In genomic region chr19:38734426-38735256, GRCh38 we compare ENCODE assay signal across 9 cellular contexts. TPM values are rescaled to one million over a fixed set of nuclear protein-coding genes. Genes with fewer than 3 reads are reported as not detected.
DNase-seq lines count a peak whose midpoint lies in the region; ATAC-seq and TF ChIP-seq lines count a peak whose summit lies in the region.
"Had no signal": no experiment of that assay in that cellular context is flagged by ENCODE, and none has a peak within 500 bp of the region (broad histone marks: within the 10 kb centered on the region; RNA-seq: fewer than 3 reads in every experiment).

No MANE protein-coding gene starts in this region.

- peaks cover 35% of the 10 kb centered on the region for H3K4me1 Mint-ChIP-seq in activated T-helper 2 cell treated with anti-CD3 and anti-CD28 coated beads, Interferon-gamma antibody, Interleukin-2, Interleukin-4, amounts not matched to agents 10 μg/mL and 5 μg/mL and 100 μg/mL, durations not matched to agents 14 hours and 24 hours and 36 hours (ENCODE audit: low read depth)
- H3K4me1 Mint-ChIP-seq in stimulated activated effector memory CD8-positive, alpha-beta T cell treated with anti-CD3 and anti-CD28 coated beads, Interleukin-12 subunit alpha, Interleukin-12 subunit beta, amount 100 ng/mL, for 72 hours: peaks cover 72% of the 10 kb centered on the region

- intact Hi-C loops in activated T-helper 2 cell treated with anti-CD3 and anti-CD28 coated beads, Interferon-gamma antibody, Interleukin-2, Interleukin-4, amounts not matched to agents 10 μg/mL and 5 μg/mL and 100 μg/mL, durations not matched to agents 14 hours and 24 hours and 36 hours (cut with micrococcal nuclease): loop anchor here (5.0 kb wide), 2 partner anchors 98 to 198 kb away; partner anchors contain the start of genes ECH1, MRPS12 and SARS2

- peaks cover 29% of the 10 kb centered on the region for H3K36me3 Mint-ChIP-seq in activated T-helper 2 cell treated with anti-CD3 and anti-CD28 coated beads, Interferon-gamma antibody, Interleukin-2, Interleukin-4, amounts not matched to agents 10 μg/mL and 5 μg/mL and 100 μg/mL, durations not matched to agents 14 hours and 24 hours and 36 hours (ENCODE audit: low read depth)
- H3K36me3 Mint-ChIP-seq in stimulated activated effector memory CD8-positive, alpha-beta T cell treated with anti-CD3 and anti-CD28 coated beads, Interleukin-12 subunit alpha, Interleukin-12 subunit beta, amount 100 ng/mL, for 72 hours: peaks cover 72% of the 10 kb centered on the region

- H3K4me1 ChIP-seq in MM.1S (ENCODE audit: low read length): peaks cover 18% of the 10 kb centered on the region

- CTCF ChIA-PET in HEK293T (lab: Yijun Ruan, JAX): no interaction called here

- H3K27ac ChIP-seq in MM.1S (ENCODE audit: low read length): peak overlapping the region; percentile 77

- H3K79me2 ChIP-seq in MM.1S (ENCODE audit: low read length): no peaks in the 10 kb centered on the region

- H3K27ac Mint-ChIP-seq in activated T-helper 2 cell treated with anti-CD3 and anti-CD28 coated beads, Interferon-gamma antibody, Interleukin-2, Interleukin-4, amounts not matched to agents 10 μg/mL and 5 μg/mL and 100 μg/mL, durations not matched to agents 14 hours and 24 hours and 36 hours: peak overlapping the region; percentile 85
- peak overlapping the region; percentile 95 for H3K27ac Mint-ChIP-seq in stimulated activated effector memory CD8-positive, alpha-beta T cell treated with anti-CD3 and anti-CD28 coated beads, Interleukin-12 subunit alpha, Interleukin-12 subunit beta, amount 100 ng/mL, for 72 hours

- peak overlapping the region; percentile 71 for H2AFZ ChIP-seq in MM.1S (ENCODE audit: low read length)

- peaks cover 6% of the 10 kb centered on the region for H3K27me3 Mint-ChIP-seq in activated T-helper 2 cell treated with anti-CD3 and anti-CD28 coated beads, Interferon-gamma antibody, Interleukin-2, Interleukin-4, amounts not matched to agents 10 μg/mL and 5 μg/mL and 100 μg/mL, durations not matched to agents 14 hours and 24 hours and 36 hours (ENCODE audit: low read depth)

- H3K4me3 ChIP-seq in MM.1S (ENCODE audit: low read length): peak overlapping the region; percentile 60

- no peaks in the 10 kb centered on the region for H3K9me3 ChIP-seq in MM.1S (replicated peaks; ENCODE audit: insufficient read depth, low read length)

- peak overlapping the region; percentile 47 for H3K9ac ChIP-seq in MM.1S (ENCODE audit: low read length)

- peak overlapping the region; percentile 85 for H3K4me2 ChIP-seq in MM.1S (ENCODE audit: low read depth, low read length)

- peak; percentile 77 for DNase-seq in GM10266 (ENCODE audit: extremely low spot score)
- peak; percentile 74 for DNase-seq in MM.1S
- DNase-seq in activated T-helper 2 cell treated with anti-CD3 and anti-CD28 coated beads, Interferon-gamma antibody, Interleukin-2, Interleukin-4, amounts not matched to agents 10 μg/mL and 5 μg/mL and 100 μg/mL, durations not matched to agents 14 hours and 24 hours and 36 hours (ENCODE audit: low spot score): peak; percentile 42
- peak; percentile 63 for DNase-seq in hepatic stellate cell (ENCODE audit: low spot score)
- peak; percentile 30 to 73 for DNase-seq in stimulated activated effector memory CD8-positive, alpha-beta T cell treated with anti-CD3 and anti-CD28 coated beads, Interleukin-12 subunit alpha, Interleukin-12 subunit beta, amount 100 ng/mL, for 72 hours (ENCODE audit: low spot score in 2 of 2)
- no peak for DNase-seq in HEK293T (ENCODE audit: extremely low spot score)
- no peak for DNase-seq in OCI-M2 (lab: John Stamatoyannopoulos, UW; ENCODE audit: unreplicated experiment)
- DNase-seq in NCI-H1694 treated with DMSO at 0.1 percent for 48 hours (lab: John Stamatoyannopoulos, UW): no peak

- no peaks in the 10 kb centered on the region for H4K20me1 ChIP-seq in MM.1S (ENCODE audit: insufficient read depth, low read length)

- no peaks in the 10 kb centered on the region for H3K36me3 ChIP-seq in MM.1S (replicated peaks; ENCODE audit: insufficient read depth, low read length)

- peak overlapping the region; percentile 62 for H3K4me3 Mint-ChIP-seq in activated T-helper 2 cell treated with anti-CD3 and anti-CD28 coated beads, Interferon-gamma antibody, Interleukin-2, Interleukin-4, amounts not matched to agents 10 μg/mL and 5 μg/mL and 100 μg/mL, durations not matched to agents 14 hours and 24 hours and 36 hours (ENCODE audit: low read depth)
- peak overlapping the region; percentile 74 for H3K4me3 Mint-ChIP-seq in stimulated activated effector memory CD8-positive, alpha-beta T cell treated with anti-CD3 and anti-CD28 coated beads, Interleukin-12 subunit alpha, Interleukin-12 subunit beta, amount 100 ng/mL, for 72 hours

- no peaks in the 10 kb centered on the region for H3K9me2 ChIP-seq in MM.1S (replicated peaks; ENCODE audit: insufficient read depth, low read length)

- no peaks in the 10 kb centered on the region for H3K9me3 Mint-ChIP-seq in activated T-helper 2 cell treated with anti-CD3 and anti-CD28 coated beads, Interferon-gamma antibody, Interleukin-2, Interleukin-4, amounts not matched to agents 10 μg/mL and 5 μg/mL and 100 μg/mL, durations not matched to agents 14 hours and 24 hours and 36 hours
- no peaks in the 10 kb centered on the region for H3K9me3 Mint-ChIP-seq in stimulated activated effector memory CD8-positive, alpha-beta T cell treated with anti-CD3 and anti-CD28 coated beads, Interleukin-12 subunit alpha, Interleukin-12 subunit beta, amount 100 ng/mL, for 72 hours

- no peak for TF ChIP-seq CTCF in GM10266 (IDR thresholded peaks at IDR 0.05; ENCODE audit: control insufficient read depth, insufficient read depth, low read depth, missing control alignments)
- no peak for TF ChIP-seq CTCF in MM.1S (IDR thresholded peaks at IDR 0.05; ENCODE audit: low read length)

- peak; percentile 67 for ATAC-seq in stimulated activated effector memory CD8-positive, alpha-beta T cell treated with anti-CD3 and anti-CD28 coated beads, Interleukin-12 subunit alpha, Interleukin-12 subunit beta, amount 100 ng/mL, for 72 hours

- peaks cover 4% of the 10 kb centered on the region for H3K27me3 ChIP-seq in MM.1S (replicated peaks; ENCODE audit: insufficient read depth, low read length)

- peaks cover 25% of the 10 kb centered on the region for H3F3A ChIP-seq in MM.1S (ENCODE audit: insufficient read depth, low read length)

- POLR2A ChIA-PET in HEK293T (lab: Yijun Ruan, JAX): interaction anchor here (1.0 to 1.4 kb wide), 5 partner anchors 88 to 196 kb away, joined by 3 to 5 read pairs (median 4); partner anchors contain the start of genes ECH1, EIF3K, MRPS12 and SARS2

TF ChIP-seq in HEK293T, 16 proteins besides CTCF, POLR2A, EP300 and RAD21:
- TF ChIP-seq LEF1 (IDR thresholded peaks at IDR 0.05; ENCODE audit: borderline replicate concordance): no peak
- no peak for TF ChIP-seq HDGF (IDR thresholded peaks at IDR 0.05; ENCODE audit: borderline replicate concordance)
- TF ChIP-seq TARDBP (IDR thresholded peaks at IDR 0.05): no peak
- no peak for TF ChIP-seq BHLHE40 (IDR thresholded peaks at IDR 0.05; ENCODE audit: borderline replicate concordance)
- no peak for TF ChIP-seq ARNT (IDR thresholded peaks at IDR 0.05)
- no peak for TF ChIP-seq NFRKB (IDR thresholded peaks at IDR 0.05)
- no peak for TF ChIP-seq CTBP1 (IDR thresholded peaks at IDR 0.05; ENCODE audit: borderline replicate concordance)
- TF ChIP-seq ZNF384 (IDR thresholded peaks at IDR 0.05): no peak
- TF ChIP-seq ELF4 (IDR thresholded peaks at IDR 0.05): no peak
- TF ChIP-seq, protein P1, sequence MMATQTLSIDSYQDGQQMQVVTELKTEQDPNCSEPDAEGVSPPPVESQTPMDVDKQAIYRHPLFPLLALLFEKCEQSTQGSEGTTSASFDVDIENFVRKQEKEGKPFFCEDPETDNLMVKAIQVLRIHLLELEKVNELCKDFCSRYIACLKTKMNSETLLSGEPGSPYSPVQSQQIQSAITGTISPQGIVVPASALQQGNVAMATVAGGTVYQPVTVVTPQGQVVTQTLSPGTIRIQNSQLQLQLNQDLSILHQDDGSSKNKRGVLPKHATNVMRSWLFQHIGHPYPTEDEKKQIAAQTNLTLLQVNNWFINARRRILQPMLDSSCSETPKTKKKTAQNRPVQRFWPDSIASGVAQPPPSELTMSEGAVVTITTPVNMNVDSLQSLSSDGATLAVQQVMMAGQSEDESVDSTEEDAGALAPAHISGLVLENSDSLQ (IDR thresholded peaks at IDR 0.05): no peak
- no peak for TF ChIP-seq FOXK2 (IDR thresholded peaks at IDR 0.05)
- no peak for TF ChIP-seq L3MBTL2 (conservative IDR thresholded peaks at IDR 0.05)
- TF ChIP-seq SP1 (IDR thresholded peaks at IDR 0.05): no peak
- no peak for TF ChIP-seq FOXA1 (IDR thresholded peaks at IDR 0.05)
- TF ChIP-seq FOXM1 (IDR thresholded peaks at IDR 0.05; ENCODE audit: borderline replicate concordance): no peak
- no peak for TF ChIP-seq SUZ12 (IDR thresholded peaks at IDR 0.05)

RNA-seq across cellular contexts. Expression of gene CAPN12, which starts 9.6 kb away (rescaled TPM):
- 2.9 and 3.6 TPM in 2 replicates for total RNA-seq in activated T-helper 2 cell treated with anti-CD3 and anti-CD28 coated beads, Interferon-gamma antibody, Interleukin-2, Interleukin-4, amounts not matched to agents 10 μg/mL and 5 μg/mL and 100 μg/mL, durations not matched to agents 14 hours and 24 hours and 36 hours

RNA-seq across cellular contexts. Expression of gene LGALS7, which starts 38.7 kb away (rescaled TPM):
- total RNA-seq in activated T-helper 2 cell treated with anti-CD3 and anti-CD28 coated beads, Interferon-gamma antibody, Interleukin-2, Interleukin-4, amounts not matched to agents 10 μg/mL and 5 μg/mL and 100 μg/mL, durations not matched to agents 14 hours and 24 hours and 36 hours: not detected in 2 replicates
- total RNA-seq: T-helper 1 cell treated with Interleukin-12 subunit alpha and Interleukin-12 subunit beta and Interleukin-4 antibody, amounts not matched to agents 30 ng/mL and 1 ng/mL, for 36 hours had no signal

RNA-seq across cellular contexts. Expression of gene LGALS7B, which starts 54.4 kb away (rescaled TPM):
- not detected in 2 replicates for total RNA-seq in activated T-helper 2 cell treated with anti-CD3 and anti-CD28 coated beads, Interferon-gamma antibody, Interleukin-2, Interleukin-4, amounts not matched to agents 10 μg/mL and 5 μg/mL and 100 μg/mL, durations not matched to agents 14 hours and 24 hours and 36 hours
- total RNA-seq: T-helper 1 cell treated with Interleukin-12 subunit alpha and Interleukin-12 subunit beta and Interleukin-4 antibody, amounts not matched to agents 30 ng/mL and 1 ng/mL, for 36 hours had no signal

Comparison
In these comparisons a context has a peak if more than half of its experiments do, and no peak if none do; other contexts are left out.
1. DNase-seq: peak in GM10266 (single experiment), MM.1S (single experiment), activated T-helper 2 cell treated with anti-CD3 and anti-CD28 coated beads, Interferon-gamma antibody, Interleukin-2, Interleukin-4, amounts not matched to agents 10 μg/mL and 5 μg/mL and 100 μg/mL, durations not matched to agents 14 hours and 24 hours and 36 hours (single experiment), hepatic stellate cell (single experiment) and stimulated activated effector memory CD8-positive, alpha-beta T cell treated with anti-CD3 and anti-CD28 coated beads, Interleukin-12 subunit alpha, Interleukin-12 subunit beta, amount 100 ng/mL, for 72 hours (2 of 2); none in HEK293T (single experiment), OCI-M2 (single experiment) and NCI-H1694 treated with DMSO at 0.1 percent for 48 hours (single experiment).